Comparison of ENCODE assay signal across 37 cellular contexts in genomic region chr4:105240037-105240436, GRCh38.
"Had no signal": no experiment of that assay in that cellular context is flagged by ENCODE, and none has a peak within 500 bp of the region (broad histone marks: within the 10 kb centered on the region; RNA-seq: fewer than 3 reads in every experiment).

No MANE protein-coding gene starts in this region.

- H3K9me3 ChIP-seq: adrenal gland, body of pancreas, breast epithelium had no signal

- H3K27ac ChIP-seq: adrenal gland, body of pancreas, brain microvascular endothelial cell, breast epithelium, VCaP had no signal

- FAIRE-seq: astrocyte, TTC549 had no signal

- H3K4me3 Mint-ChIP-seq: activated B cell treated with CpG ODN at 0.5 μM for 24 hours; activated CD4-positive, alpha-beta memory T cell treated with anti-CD3 and anti-CD28 coated beads for 36 hours; activated CD4-positive, alpha-beta T cell treated with anti-CD3 and anti-CD28 coated beads, Interleukin-2, amount 10 ng/mL, durations not matched to agents 7 days and 5 days; activated CD8-positive, alpha-beta T cell treated with anti-CD3 and anti-CD28 coated beads for 36 hours; activated naive CD4-positive, alpha-beta T cell treated with anti-CD3 and anti-CD28 coated beads for 36 hours; activated naive CD8-positive, alpha-beta T cell treated with anti-CD3 and anti-CD28 coated beads for 36 hours; activated T-cell treated with anti-CD3 and anti-CD28 coated beads, Interleukin-2, amount 50 U/mL, for 4 hours; activated T-cell treated with anti-CD3 and anti-CD28 coated beads, Interleukin-2, amount 50 U/mL, for 72 hours; activated T-helper 1 cell treated with anti-CD3 and anti-CD28 coated beads, Interleukin-12 subunit alpha, Interleukin-12 subunit beta, Interleukin-2, Interleukin-4 antibody, amounts not matched to agents 30 ng/mL and 10 ng/mL and 1 ng/mL, durations not matched to agents 14 hours and 24 hours and 36 hours; activated T-helper 17 cell treated with anti-CD3 and anti-CD28 coated beads, Interleukin-2, amount 50 U/mL, for 72 hours; T-helper 1 cell treated with Interleukin-12 subunit alpha and Interleukin-12 subunit beta and Interleukin-4 antibody, amounts not matched to agents 30 μg/mL and 1 μg/mL, for 36 hours; T-helper 2 cell treated with Interferon-gamma antibody and Interleukin-4, amounts not matched to agents 5 μg/mL and 100 μg/mL, for 36 hours had no signal

- H3K27ac Mint-ChIP-seq: activated B cell treated with CpG ODN at 0.5 μM for 24 hours; activated CD4-positive, alpha-beta memory T cell treated with anti-CD3 and anti-CD28 coated beads for 36 hours; activated CD4-positive, alpha-beta T cell treated with anti-CD3 and anti-CD28 coated beads, Interleukin-2, amount 10 ng/mL, durations not matched to agents 7 days and 5 days; activated CD8-positive, alpha-beta T cell treated with anti-CD3 and anti-CD28 coated beads for 36 hours; activated naive CD4-positive, alpha-beta T cell treated with anti-CD3 and anti-CD28 coated beads for 36 hours; activated naive CD4-positive, alpha-beta T cell treated with anti-CD3 and anti-CD28 coated beads, Interleukin-2, amount 50 U/mL, for 72 hours; activated naive CD8-positive, alpha-beta T cell treated with anti-CD3 and anti-CD28 coated beads for 36 hours; activated T-cell treated with anti-CD3 and anti-CD28 coated beads, Interleukin-2, amount 50 U/mL, for 72 hours; activated T-helper 17 cell treated with anti-CD3 and anti-CD28 coated beads, Interleukin-2, amount 50 U/mL, for 72 hours; T-helper 1 cell treated with Interleukin-12 subunit alpha and Interleukin-12 subunit beta and Interleukin-4 antibody, amounts not matched to agents 30 μg/mL and 1 μg/mL, for 36 hours; T-helper 2 cell treated with Interferon-gamma antibody and Interleukin-4, amounts not matched to agents 5 μg/mL and 100 μg/mL, for 36 hours had no signal

- H3K4me1 ChIP-seq: adrenal gland, body of pancreas, breast epithelium had no signal

- H3K9me3 Mint-ChIP-seq: activated B cell treated with CpG ODN at 0.5 μM for 24 hours; activated CD4-positive, alpha-beta memory T cell treated with anti-CD3 and anti-CD28 coated beads for 36 hours; activated CD8-positive, alpha-beta T cell treated with anti-CD3 and anti-CD28 coated beads for 36 hours; activated naive CD4-positive, alpha-beta T cell treated with anti-CD3 and anti-CD28 coated beads for 36 hours; activated naive CD4-positive, alpha-beta T cell treated with anti-CD3 and anti-CD28 coated beads, Interleukin-2, amount 50 U/mL, for 72 hours; activated naive CD8-positive, alpha-beta T cell treated with anti-CD3 and anti-CD28 coated beads for 36 hours; activated T-cell treated with anti-CD3 and anti-CD28 coated beads, Interleukin-2, amount 50 U/mL, for 4 hours; activated T-cell treated with anti-CD3 and anti-CD28 coated beads, Interleukin-2, amount 50 U/mL, for 72 hours; activated T-helper 1 cell treated with anti-CD3 and anti-CD28 coated beads, Interleukin-12 subunit alpha, Interleukin-12 subunit beta, Interleukin-2, Interleukin-4 antibody, amounts not matched to agents 30 ng/mL and 10 ng/mL and 1 ng/mL, durations not matched to agents 14 hours and 24 hours and 36 hours; activated T-helper 17 cell treated with anti-CD3 and anti-CD28 coated beads, Interleukin-2, amount 50 U/mL, for 72 hours; T-helper 1 cell treated with Interleukin-12 subunit alpha and Interleukin-12 subunit beta and Interleukin-4 antibody, amounts not matched to agents 30 μg/mL and 1 μg/mL, for 36 hours; T-helper 2 cell treated with Interferon-gamma antibody and Interleukin-4, amounts not matched to agents 5 μg/mL and 100 μg/mL, for 36 hours had no signal

- H3K27me3 ChIP-seq: adrenal gland, body of pancreas, brain microvascular endothelial cell, breast epithelium had no signal

- H3K27me3 Mint-ChIP-seq: activated B cell treated with CpG ODN at 0.5 μM for 24 hours; activated CD4-positive, alpha-beta memory T cell treated with anti-CD3 and anti-CD28 coated beads for 36 hours; activated CD4-positive, alpha-beta T cell treated with anti-CD3 and anti-CD28 coated beads, Interleukin-2, amount 10 ng/mL, durations not matched to agents 7 days and 5 days; activated CD8-positive, alpha-beta T cell treated with anti-CD3 and anti-CD28 coated beads for 36 hours; activated naive CD8-positive, alpha-beta T cell treated with anti-CD3 and anti-CD28 coated beads for 36 hours; activated T-helper 17 cell treated with anti-CD3 and anti-CD28 coated beads, Interleukin-2, amount 50 U/mL, for 72 hours had no signal

- DNase-seq: activated B cell treated with CpG ODN at 0.5 μM for 24 hours; activated CD4-positive, alpha-beta memory T cell treated with anti-CD3 and anti-CD28 coated beads for 36 hours; activated CD4-positive, alpha-beta T cell treated with anti-CD3 and anti-CD28 coated beads for 48 hours; activated CD4-positive, alpha-beta T cell treated with anti-CD3 and anti-CD28 coated beads, Interleukin-2, amount 10 ng/mL, durations not matched to agents 7 days and 5 days; activated CD4-positive, alpha-beta T cell treated with anti-CD3 and anti-CD28 coated beads, Interleukin-2, amount 50 U/mL, for 4 hours; activated CD4-positive, CD25-positive, alpha-beta regulatory T cell treated with anti-CD3 and anti-CD28 coated beads, Interleukin-2, amount 50 U/mL, for 72 hours; activated CD8-positive, alpha-beta memory T cell treated with anti-CD3 and anti-CD28 coated beads, Interleukin-2, amount 50 U/mL, for 4 hours; activated CD8-positive, alpha-beta T cell treated with anti-CD3 and anti-CD28 coated beads for 36 hours; activated effector memory CD4-positive, alpha-beta T cell treated with anti-CD3 and anti-CD28 coated beads, Interleukin-2, amount 50 U/mL, for 16 hours; activated gamma-delta T cell treated with Interleukin-2 at 50 U/mL for 16 hours; activated naive CD4-positive, alpha-beta T cell; activated naive CD4-positive, alpha-beta T cell treated with anti-CD3 and anti-CD28 coated beads for 36 hours; activated naive CD4-positive, alpha-beta T cell treated with anti-CD3 and anti-CD28 coated beads, Interleukin-2, amount 50 U/mL, for 16 hours; activated naive CD8-positive, alpha-beta T cell treated with anti-CD3 and anti-CD28 coated beads for 36 hours; activated T-cell treated with anti-CD3 and anti-CD28 coated beads for 4 hours; activated T-cell treated with anti-CD3 and anti-CD28 coated beads, Interleukin-2, amount 50 U/mL, for 1 hour; activated T-cell treated with anti-CD3 and anti-CD28 coated beads, Interleukin-2, amount 50 U/mL, for 4 hours; activated T-cell treated with anti-CD3 and anti-CD28 coated beads, Interleukin-2, amount 50 U/mL, for 72 hours; adrenal gland; amniotic stem cell; aorta; body of pancreas; brain microvascular endothelial cell; central memory CD4-positive, alpha-beta T cell; SW 1271; T-helper 1 cell; T-helper 2 cell; T-helper 9 cell had no signal

- H3K36me3 ChIP-seq: breast epithelium had no signal

- ATAC-seq: activated CD8-positive, alpha-beta T cell treated with anti-CD3 and anti-CD28 coated beads for 36 hours; activated naive CD4-positive, alpha-beta T cell treated with anti-CD3 and anti-CD28 coated beads, Interleukin-2, amount 50 U/mL, for 72 hours; activated T-cell treated with anti-CD3 and anti-CD28 coated beads, Interleukin-2, amount 50 U/mL, for 4 hours; activated T-cell treated with anti-CD3 and anti-CD28 coated beads, Interleukin-2, amount 50 U/mL, for 72 hours; activated T-helper 17 cell treated with anti-CD3 and anti-CD28 coated beads, Interleukin-2, amount 50 U/mL, for 72 hours; body of pancreas had no signal

- H3K4me3 ChIP-seq: adrenal gland, body of pancreas, breast epithelium had no signal
